ENCODE assay signal across 14 cellular contexts in genomic region chr7:116477646-116478045, GRCh38. TPM values are rescaled to one million over a fixed set of nuclear protein-coding genes. Genes with fewer than 3 reads are reported as not detected.
"Had no signal": no experiment of that assay in that cellular context is flagged by ENCODE, and none has a peak within 500 bp of the region (broad histone marks: within the 10 kb centered on the region; RNA-seq: fewer than 3 reads in every experiment).

No MANE protein-coding gene starts in this region.

- H3K9me3 ChIP-seq: psoas muscle, right lobe of liver had no signal

- H3K27me3 ChIP-seq: heart right ventricle, right lobe of liver had no signal

- H3K36me3 ChIP-seq: heart right ventricle, right lobe of liver had no signal

- DNase-seq: effector memory CD4-positive, alpha-beta T cell; heart right ventricle; hypothalamus; mammary epithelial cell; naive thymus-derived CD4-positive, alpha-beta T cell; nephron progenitor cell; psoas muscle; retina; right lobe of liver; stimulated activated CD4-positive, alpha-beta T cell treated with anti-CD3 and anti-CD28 coated beads, Interleukin-12 subunit alpha, Interleukin-12 subunit beta, amount 100 ng/mL, for 4 hours; stimulated activated naive CD4-positive, alpha-beta T cell had no signal

- H3K27ac Mint-ChIP-seq: naive thymus-derived CD4-positive, alpha-beta T cell; nephron progenitor cell had no signal

- H3K4me3 Mint-ChIP-seq: naive thymus-derived CD4-positive, alpha-beta T cell; nephron progenitor cell had no signal

- H3K4me3 ChIP-seq: heart right ventricle, psoas muscle, right lobe of liver, skin epidermis had no signal

- H3K27ac ChIP-seq: heart right ventricle, psoas muscle, right lobe of liver, skin epidermis had no signal

- ATAC-seq: esophagus mucosa; heart right ventricle; left lobe of liver; naive thymus-derived CD4-positive, alpha-beta T cell; psoas muscle; right lobe of liver had no signal

- H3K4me1 ChIP-seq: heart right ventricle, psoas muscle, right lobe of liver had no signal

RNA-seq across cellular contexts. Expression of gene CAV2, which starts 21.9 kb away (rescaled TPM):
- polyA plus RNA-seq: naive thymus-derived CD4-positive, alpha-beta T cell had no signal

RNA-seq across cellular contexts. Expression of gene CAV1, which starts 47.2 kb away (rescaled TPM):
- polyA plus RNA-seq: naive thymus-derived CD4-positive, alpha-beta T cell had no signal
